ENCODE assay signal across 1 cellular context in genomic region chr19:39996811-39997594, GRCh38.
TF ChIP-seq lines count a peak whose summit lies in the region.

Gene ZNF546 (plus strand): TSS chr19:39997060. CDS start chr19:39998327, 1,267 bp downstream.

TF ChIP-seq in K562, 482 proteins besides CTCF, POLR2A, EP300 and RAD21 (continued from another document):
- TF ChIP-seq ZNF639 (CRISPR knock-in tag; conservative IDR thresholded peaks at IDR 0.05 in 1 of 2, IDR thresholded peaks at IDR 0.05 in 1 of 2) (0 out of 4 replicates have a peak, but pooled peaks of 1 of the 2 experiments have one; percentile 29), ZBTB17 (CRISPR knock-in tag; IDR thresholded peaks at IDR 0.05) (no peak; the same call in 1 of the 2 replicates), AFF1 (IDR thresholded peaks at IDR 0.05; ENCODE audit: low read depth in 1 of 2, partially characterized antibody in 2 of 2) (peak in 1 of 2 experiments; percentile 88), GABPA (tag; conservative IDR thresholded peaks at IDR 0.05; ENCODE audit: low read depth) (peak; percentile 87), EWSR1 (IDR thresholded peaks at IDR 0.05; ENCODE audit: borderline replicate concordance, low read depth, partially characterized antibody) (no peak), ZBTB33 (CRISPR knock-in tag; IDR thresholded peaks at IDR 0.05) (peak; percentile 55; the same call in 1 of the 2 replicates), SAFB (IDR thresholded peaks at IDR 0.05; ENCODE audit: borderline replicate concordance, low read depth, low read length) (peak; percentile 90)
